Comparison of ENCODE assay signal across 14 cellular contexts in genomic region chr9:114936566-114936965, GRCh38. TPM values are rescaled to one million over a fixed set of nuclear protein-coding genes. Genes with fewer than 3 reads are reported as not detected.
"Had no signal": no experiment of that assay in that cellular context is flagged by ENCODE, and none has a peak within 500 bp of the region (broad histone marks: within the 10 kb centered on the region; RNA-seq: fewer than 3 reads in every experiment).

No MANE protein-coding gene starts in this region.

- H3K27ac ChIP-seq: brain microvascular endothelial cell, foreskin keratinocyte had no signal

- H3K36me3 ChIP-seq: brain microvascular endothelial cell had no signal

- DNase-seq: activated B cell treated with CpG ODN at 0.5 μM for 24 hours; activated effector memory CD4-positive, alpha-beta T cell treated with anti-CD3 and anti-CD28 coated beads, Interleukin-2, amount 50 U/mL, for 16 hours; brain microvascular endothelial cell; cerebellar nuclear complex; dermis blood vessel endothelial cell; erythroblast; foreskin keratinocyte; head of caudate nucleus; islet precursor cell; stimulated activated CD4-positive, alpha-beta T cell treated with anti-CD3 and anti-CD28 coated beads, Interleukin-2, amount 100 ng/mL, for 24 hours; stimulated activated naive CD4-positive, alpha-beta T cell; substantia nigra had no signal

- H3K27me3 ChIP-seq: brain microvascular endothelial cell had no signal

RNA-seq across cellular contexts. Expression of gene TNFSF8, which starts 6.2 kb away (rescaled TPM):
- total RNA-seq: dermis blood vessel endothelial cell, foreskin keratinocyte, osteoblast, pulmonary artery endothelial cell had no signal
